In the genomic region with DNA sequence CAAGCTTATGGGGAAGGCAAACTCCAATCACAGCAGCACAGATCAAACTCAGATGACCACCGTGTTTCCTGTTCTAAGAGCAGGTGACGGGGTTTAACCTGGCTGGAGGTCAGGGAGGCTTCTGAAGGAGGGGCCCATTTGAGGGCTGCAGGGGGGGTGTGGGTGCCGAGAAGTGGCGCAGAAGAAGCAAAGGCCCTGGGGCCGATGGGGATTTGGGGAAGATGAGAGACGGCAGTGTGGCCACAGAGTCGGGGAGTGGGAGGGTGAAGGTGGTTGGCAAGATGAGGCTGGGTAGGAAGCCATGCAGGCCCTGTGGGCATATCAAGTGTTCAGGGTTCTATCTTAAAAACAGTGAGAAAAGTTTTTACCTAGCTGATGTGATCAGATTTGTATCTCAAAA, we compare ENCODE assay signal across 19 cellular contexts.
"Had no signal": no experiment of that assay in that cellular context is flagged by ENCODE, and none has a peak within 500 bp of the region (broad histone marks: within the 10 kb centered on the region; RNA-seq: fewer than 3 reads in every experiment).

No MANE protein-coding gene starts in this region.

- H3K9me3 Mint-ChIP-seq: activated CD4-positive, alpha-beta T cell treated with anti-CD3 and anti-CD28 coated beads, Interleukin-2, amount 10 ng/mL, durations not matched to agents 7 days and 5 days; WTC11 had no signal

- H3K27ac Mint-ChIP-seq: activated CD8-positive, alpha-beta memory T cell treated with anti-CD3 and anti-CD28 coated beads, Interleukin-2, amount 10 ng/mL, durations not matched to agents 7 days and 5 days; T-helper 17 cell; WTC11 had no signal

- H3K4me1 ChIP-seq: gastroesophageal sphincter, heart right ventricle, transverse colon had no signal

- H3K9ac ChIP-seq: parathyroid adenoma had no signal

- H3K4me3 Mint-ChIP-seq: activated CD4-positive, alpha-beta T cell treated with anti-CD3 and anti-CD28 coated beads, Interleukin-2, amount 10 ng/mL, durations not matched to agents 7 days and 5 days; activated CD8-positive, alpha-beta memory T cell treated with anti-CD3 and anti-CD28 coated beads, Interleukin-2, amount 10 ng/mL, durations not matched to agents 7 days and 5 days; naive thymus-derived CD4-positive, alpha-beta T cell; WTC11 had no signal

- H3K36me3 Mint-ChIP-seq: WTC11 had no signal

- H3K79me2 ChIP-seq: parathyroid adenoma had no signal

- H2AFZ ChIP-seq: parathyroid adenoma had no signal

- H3K27ac ChIP-seq: dorsolateral prefrontal cortex, gastroesophageal sphincter, heart right ventricle, parathyroid adenoma, transverse colon had no signal

- H3K27me3 ChIP-seq: dorsolateral prefrontal cortex, gastroesophageal sphincter, heart right ventricle, neutrophil, transverse colon had no signal

- H3K27me3 Mint-ChIP-seq: activated CD4-positive, alpha-beta T cell treated with anti-CD3 and anti-CD28 coated beads, Interleukin-2, amount 10 ng/mL, durations not matched to agents 7 days and 5 days; activated CD8-positive, alpha-beta memory T cell treated with anti-CD3 and anti-CD28 coated beads, Interleukin-2, amount 10 ng/mL, durations not matched to agents 7 days and 5 days; naive thymus-derived CD4-positive, alpha-beta T cell; T-helper 17 cell had no signal

- H3K9me3 ChIP-seq: gastroesophageal sphincter, heart right ventricle, mucosa of descending colon, neutrophil, transverse colon had no signal

- H3K4me3 ChIP-seq: dorsolateral prefrontal cortex, gastroesophageal sphincter, heart right ventricle, mucosa of descending colon, transverse colon had no signal

- FAIRE-seq: islet of Langerhans, TTC549 had no signal

- ATAC-seq: activated CD8-positive, alpha-beta memory T cell treated with anti-CD3 and anti-CD28 coated beads, Interleukin-2, amount 10 ng/mL, durations not matched to agents 7 days and 5 days; gastroesophageal sphincter; heart right ventricle; mucosa of descending colon; T-helper 17 cell; WTC11 had no signal

- DNase-seq: activated CD4-positive, alpha-beta T cell treated with anti-CD3 and anti-CD28 coated beads, Interleukin-2, amount 10 ng/mL, durations not matched to agents 7 days and 5 days; activated CD8-positive, alpha-beta memory T cell treated with anti-CD3 and anti-CD28 coated beads, Interleukin-2, amount 10 ng/mL, durations not matched to agents 7 days and 5 days; activated naive CD4-positive, alpha-beta T cell; activated T-cell treated with anti-CD3 and anti-CD28 coated beads, Interleukin-2, amount 50 U/mL, for 1 hour; dorsolateral prefrontal cortex; heart right ventricle; mucosa of descending colon; naive thymus-derived CD4-positive, alpha-beta T cell; retina; stimulated activated CD4-positive, alpha-beta T cell treated with anti-CD3 and anti-CD28 coated beads, Interleukin-2, amount 100 ng/mL, for 48 hours; stimulated activated naive CD4-positive, alpha-beta T cell; T-helper 17 cell; transverse colon had no signal

- H3K36me3 ChIP-seq: transverse colon had no signal
